ENCODE assay signal across 9 cellular contexts in the genomic region with DNA sequence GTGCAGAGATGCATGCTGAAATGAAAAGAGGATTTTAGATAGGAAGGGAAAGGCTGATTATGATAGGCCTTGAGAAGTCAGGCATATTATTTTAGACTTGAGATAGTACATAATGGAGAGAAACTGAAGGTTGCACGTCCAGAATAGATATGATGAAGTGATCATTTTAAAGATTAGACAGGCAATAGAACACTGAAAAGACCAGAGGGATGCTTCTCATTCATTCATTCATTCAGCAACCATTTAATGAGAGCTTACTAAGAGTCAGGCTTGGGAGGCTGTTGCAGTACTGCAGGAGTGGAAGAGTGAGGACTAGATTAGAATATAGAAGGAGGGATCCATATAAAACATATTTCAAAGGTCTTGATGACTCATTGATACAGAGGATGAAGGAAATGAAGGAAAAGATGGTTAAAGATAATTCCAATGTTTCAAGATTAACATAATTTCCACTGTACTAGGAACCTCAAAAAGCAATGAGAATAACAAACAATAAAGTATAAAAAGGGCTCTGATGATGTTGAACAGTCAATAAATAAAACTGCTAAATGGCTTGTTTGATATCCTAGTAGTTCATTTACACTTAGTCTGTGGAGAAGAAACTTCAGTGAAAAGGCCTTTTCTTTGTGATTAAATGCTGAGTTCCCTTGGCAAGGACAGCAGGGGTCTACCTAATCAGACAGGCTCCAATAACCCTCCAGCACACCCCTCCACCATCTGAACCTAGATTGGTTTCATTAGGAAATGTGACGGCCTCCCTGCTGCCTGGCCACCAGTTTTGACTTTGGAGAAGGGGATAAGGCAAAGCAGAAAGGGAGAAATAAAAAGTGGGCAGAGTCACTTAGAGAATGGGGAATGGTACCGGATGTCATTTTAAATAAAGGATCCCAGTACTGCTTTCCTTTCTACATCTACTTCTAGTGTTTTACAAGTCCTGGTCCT. TPM values are rescaled to one million over a fixed set of nuclear protein-coding genes. Genes with fewer than 3 reads are reported as not detected.
DNase-seq lines count a peak whose midpoint lies in the region; ATAC-seq, FAIRE-seq and TF ChIP-seq lines count a peak whose summit lies in the region.
"Had no signal": no experiment of that assay in that cellular context is flagged by ENCODE, and none has a peak within 500 bp of the region (broad histone marks: within the 10 kb centered on the region; RNA-seq: fewer than 3 reads in every experiment).

No MANE protein-coding gene starts in this region.

- H3K4me3 ChIP-seq in heart left ventricle, result peak overlapping the region in 11 of 12 donors; percentile 70 to 94 (median 85)
- peak overlapping the region; percentile 76 for H3K4me3 ChIP-seq in astrocyte of the spinal cord (ENCODE audit: low read depth, low read length)
- H3K4me3 ChIP-seq in urinary bladder (ENCODE audit: low read depth, low read length), result peak overlapping the region; percentile 65

- intact Hi-C loops in heart left ventricle (cut with DNase I), result loop anchor here in 2 of 10 donors (5.0 to 10.0 kb wide), 2 partner anchors 178 to 245 kb away; no protein-coding TSS in a partner anchor
- intact Hi-C loops in cardiac septum (cut with DNase I), result loop anchor here (5.0 kb wide), 1 partner anchor 643 kb away; no protein-coding TSS in a partner anchor

- peak overlapping the region in 10 of 12 donors; percentile 86 to 98 (median 94) for H3K27ac ChIP-seq in heart left ventricle
- no peak overlapping the region for H3K27ac ChIP-seq in urinary bladder (ENCODE audit: low read depth)

- H3K9me3 ChIP-seq in heart left ventricle, result no peaks in the 10 kb centered on the region

- WGBS in heart left ventricle, 4 donors, result 22 to 33% (median 24%) methylated on average over 3 of the region's 3 CpGs
- 35% methylated on average over 3 of the region's 3 CpGs for WGBS in urinary bladder

- FAIRE-seq in GM12892 (lab: Jason Lieb, UNC), result no peak

- no peaks in the 10 kb centered on the region for H3K27me3 Mint-ChIP-seq in memory B cell

- H3K36me3 ChIP-seq in heart left ventricle (no peaks in the 10 kb centered on the region), urinary bladder (ENCODE audit: insufficient read depth) (no peaks in the 10 kb centered on the region)

- H3K4me3 Mint-ChIP-seq in memory B cell, result peak overlapping the region; percentile 89

- H3K27me3 ChIP-seq in heart left ventricle, result no peaks in the 10 kb centered on the region

- TF ChIP-seq POLR2A in heart left ventricle (IDR thresholded peaks at IDR 0.05) (no peak), GM12892 (IDR thresholded peaks at IDR 0.05; ENCODE audit: low read depth, low read length) (no peak)

- ATAC-seq in heart left ventricle (no peak), memory B cell (ENCODE audit: low read depth) (no peak)

- in situ Hi-C loops in astrocyte of the spinal cord (cut with HindIII; ENCODE audit: low sequenced_read_pairs), result no loop called here

- peaks cover 5% of the 10 kb centered on the region for H3K36me3 Mint-ChIP-seq in memory B cell

- no peaks in the 10 kb centered on the region for H3K9me3 Mint-ChIP-seq in memory B cell

- H3K4me1 ChIP-seq in heart left ventricle (peaks cover 2 to 71% (median 54%) of the 10 kb centered on the region in 12 donors), urinary bladder (ENCODE audit: insufficient read depth) (peaks cover 2% of the 10 kb centered on the region)

- H3K4me1 Mint-ChIP-seq in memory B cell, result peaks cover 39% of the 10 kb centered on the region

- DNase-seq in heart left ventricle (no peak), cardiac septum (ENCODE audit: low spot score) (no peak), astrocyte of the spinal cord (ENCODE audit: low read depth, low spot score) (no peak), memory B cell (ENCODE audit: low spot score in 2 of 2) (no peak), NOMO-1 (lab: John Stamatoyannopoulos, UW; ENCODE audit: unreplicated experiment in 2 of 2) (no peak), GM12892 (ENCODE audit: insufficient read length) (no peak), NAMALWA (ENCODE audit: low spot score) (no peak)
- DNase-seq: stimulated activated CD4-positive, alpha-beta T cell treated with anti-CD3 and anti-CD28 coated beads, Interleukin-4, amount 100 ng/mL, for 1 hour had no signal

- H3K27ac Mint-ChIP-seq in memory B cell, result no peak overlapping the region

- no peak for TF ChIP-seq CTCF in heart left ventricle (IDR thresholded peaks at IDR 0.05)
- TF ChIP-seq CTCF in astrocyte of the spinal cord (IDR thresholded peaks at IDR 0.05; ENCODE audit: low read depth, low read length), result no peak

RNA-seq across cellular contexts. Expression of gene CILK1, which starts 1.7 kb away (rescaled TPM):
- total RNA-seq in heart left ventricle, result 10 to 100 TPM in 3 of 9 donors, 1 to 10 TPM in 6; 3.9 to 16.6 (median 9.6) TPM
- polyA plus RNA-seq in heart left ventricle, result 1 to 10 TPM; 2.5 to 2.6 TPM
- total RNA-seq in cardiac septum, result 9.7 TPM
- total RNA-seq in urinary bladder, result 17.5 TPM
- 8.4 TPM for polyA plus RNA-seq in urinary bladder
- polyA plus RNA-seq in GM12892 (2012; ENCODE audit: missing spikeins), result 4.2 TPM

RNA-seq across cellular contexts. Expression of gene FBXO9, which starts 5.3 kb away (rescaled TPM):
- total RNA-seq in heart left ventricle (10 to 100 TPM; 15.4 to 98.9 (median 70.4) TPM), cardiac septum (96.4 TPM), urinary bladder (73.2 TPM)
- polyA plus RNA-seq in heart left ventricle (10 to 100 TPM in 1 of 2 donors, 1 to 10 TPM in 1; 9.0 to 45.4 TPM), urinary bladder (88.3 TPM)
- polyA plus RNA-seq in GM12892 (2012; ENCODE audit: missing spikeins), result 27.3 TPM
